In genomic region chr4:180057891-180058643, GRCh38 we compare ENCODE assay signal across 1 cellular context.
TF ChIP-seq lines count a peak whose summit lies in the region.

No MANE protein-coding gene starts in this region.

TF ChIP-seq in GM12878, 131 proteins besides CTCF, POLR2A, EP300 and RAD21 (continued from another document):
- TF ChIP-seq SUPT20H (IDR thresholded peaks at IDR 0.05; ENCODE audit: borderline replicate concordance, control insufficient read depth, low read depth, low read length) (no peak), ZBED1 (IDR thresholded peaks at IDR 0.05; ENCODE audit: borderline replicate concordance) (no peak), CEBPZ (IDR thresholded peaks at IDR 0.05; ENCODE audit: low read depth, low read length) (no peak)
